Comparison of ENCODE assay signal across 8 cellular contexts in the genomic region with DNA sequence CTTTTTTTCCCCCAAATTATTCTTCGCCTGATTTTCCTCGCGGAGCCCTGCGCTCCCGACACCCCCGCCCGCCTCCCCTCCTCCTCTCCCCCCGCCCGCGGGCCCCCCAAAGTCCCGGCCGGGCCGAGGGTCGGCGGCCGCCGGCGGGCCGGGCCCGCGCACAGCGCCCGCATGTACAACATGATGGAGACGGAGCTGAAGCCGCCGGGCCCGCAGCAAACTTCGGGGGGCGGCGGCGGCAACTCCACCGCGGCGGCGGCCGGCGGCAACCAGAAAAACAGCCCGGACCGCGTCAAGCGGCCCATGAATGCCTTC.
DNase-seq lines count a peak whose midpoint lies in the region; ATAC-seq and TF ChIP-seq lines count a peak whose summit lies in the region.

No MANE protein-coding gene starts in this region.

- H3K4me3 ChIP-seq in iPS-15b (ENCODE audit: low read depth, low read length) (peak overlapping the region; percentile 96), skin epidermis (peak overlapping the region; percentile 2 to 43 (median 23))

- H3K36me3 ChIP-seq in iPS-15b (ENCODE audit: control insufficient read depth, insufficient read depth, low read length) = peaks cover 9% of the 10 kb centered on the region

- H3K27ac ChIP-seq in skin epidermis = no peak overlapping the region

- H3K9me3 ChIP-seq in iPS-15b (ENCODE audit: control insufficient read depth, insufficient read depth, low read length) = no peaks in the 10 kb centered on the region

- peaks cover 19% of the 10 kb centered on the region for H3K4me1 ChIP-seq in iPS-15b (ENCODE audit: control insufficient read depth, insufficient read depth, low read length)

- H3K9ac ChIP-seq in iPS-15b (ENCODE audit: low read depth, low read length) = peak overlapping the region; percentile 93

- peak; percentile 7; the same call in 2 of the 3 replicates for ATAC-seq in SK-N-SH treated with all-trans-retinoic acid at 6 μM for 48 hours
- no peak for ATAC-seq in HG02678 (IDR thresholded peaks at IDR 0.05; ENCODE audit: unreplicated experiment)

- H3K27me3 ChIP-seq in iPS-15b (ENCODE audit: control insufficient read depth, insufficient read depth, low read length) = no peaks in the 10 kb centered on the region

- peak; percentile 67 for DNase-seq in DMS53 (lab: John Stamatoyannopoulos, UW)
- no peak for DNase-seq in DMS53 treated with DMSO at 0.1 percent for 48 hours (lab: John Stamatoyannopoulos, UW; ENCODE audit: unreplicated experiment)
- no peak for DNase-seq in DMS153 treated with DMSO at 0.1 percent for 48 hours (lab: John Stamatoyannopoulos, UW; ENCODE audit: unreplicated experiment)
- no peak for DNase-seq in stimulated activated CD4-positive, alpha-beta T cell treated with anti-CD3 and anti-CD28 coated beads, Interleukin-2, amount 100 ng/mL, for 24 hours

TF ChIP-seq in SK-N-SH treated with all-trans-retinoic acid at 6 μM for 48 hours, 23 proteins besides CTCF, POLR2A, EP300 and RAD21:
- TF ChIP-seq, protein P1, sequence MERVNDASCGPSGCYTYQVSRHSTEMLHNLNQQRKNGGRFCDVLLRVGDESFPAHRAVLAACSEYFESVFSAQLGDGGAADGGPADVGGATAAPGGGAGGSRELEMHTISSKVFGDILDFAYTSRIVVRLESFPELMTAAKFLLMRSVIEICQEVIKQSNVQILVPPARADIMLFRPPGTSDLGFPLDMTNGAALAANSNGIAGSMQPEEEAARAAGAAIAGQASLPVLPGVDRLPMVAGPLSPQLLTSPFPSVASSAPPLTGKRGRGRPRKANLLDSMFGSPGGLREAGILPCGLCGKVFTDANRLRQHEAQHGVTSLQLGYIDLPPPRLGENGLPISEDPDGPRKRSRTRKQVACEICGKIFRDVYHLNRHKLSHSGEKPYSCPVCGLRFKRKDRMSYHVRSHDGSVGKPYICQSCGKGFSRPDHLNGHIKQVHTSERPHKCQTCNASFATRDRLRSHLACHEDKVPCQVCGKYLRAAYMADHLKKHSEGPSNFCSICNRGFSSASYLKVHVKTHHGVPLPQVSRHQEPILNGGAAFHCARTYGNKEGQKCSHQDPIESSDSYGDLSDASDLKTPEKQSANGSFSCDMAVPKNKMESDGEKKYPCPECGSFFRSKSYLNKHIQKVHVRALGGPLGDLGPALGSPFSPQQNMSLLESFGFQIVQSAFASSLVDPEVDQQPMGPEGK (CRISPR knock-in tag; IDR thresholded peaks at IDR 0.05; ENCODE audit: borderline replicate concordance) = no peak
- TF ChIP-seq ZNF70 (CRISPR knock-in tag; IDR thresholded peaks at IDR 0.05) (no peak), ZNF565 (CRISPR knock-in tag; conservative IDR thresholded peaks at IDR 0.05; ENCODE audit: low read depth) (no peak), ARNTL (CRISPR knock-in tag; IDR thresholded peaks at IDR 0.05; ENCODE audit: borderline replicate concordance, low read depth) (no peak)
TF ChIP-seq in SK-N-SH treated with all-trans-retinoic acid at 6 μM for 48 hours: peak in this region for 0.
